Comparison of ENCODE assay signal across 22 cellular contexts in genomic region chr7:126460664-126461063, GRCh38.
DNase-seq lines count a peak whose midpoint lies in the region; ATAC-seq, FAIRE-seq and TF ChIP-seq lines count a peak whose summit lies in the region.
"Had no signal": no experiment of that assay in that cellular context is flagged by ENCODE, and none has a peak within 500 bp of the region (broad histone marks: within the 10 kb centered on the region; RNA-seq: fewer than 3 reads in every experiment).

No MANE protein-coding gene starts in this region.

- H3K4me3 ChIP-seq in GM12878 = no peak overlapping the region
- H3K4me3 ChIP-seq: A549; BLaER1 treated with 17β-estradiol and CSF1 and Interleukin-3, amounts not matched to agents 10 nM and 100 nM had no signal

- H4K20me1 ChIP-seq in GM12878 (ENCODE audit: control insufficient read depth, insufficient read depth) = no peaks in the 10 kb centered on the region
- H4K20me1 ChIP-seq: BLaER1 treated with 17β-estradiol and CSF1 and Interleukin-3, amounts not matched to agents 10 nM and 100 nM had no signal

- peak; percentile 13 for FAIRE-seq in GM12878 (lab: Jason Lieb, UNC)
- FAIRE-seq: A549, D721Med, G401.6, GM12892 had no signal

- H3K27ac ChIP-seq in GM12878 (ENCODE audit: control insufficient read depth, insufficient read depth) = no peak overlapping the region
- H3K27ac ChIP-seq: 22Rv1; A549; BLaER1 treated with 17β-estradiol and CSF1 and Interleukin-3, amounts not matched to agents 10 nM and 100 nM; C4-2B had no signal

- BruUV-seq in GM12878 (replicated peaks; lab: Mats Ljungman, UMichigan) = no TSS peak

- POLR2A ChIA-PET in GM12878 (lab: Charles Lee) = interaction anchor here (0.8 kb wide), 1 partner anchor 13 kb away, joined by 3 read pairs; no protein-coding TSS in a partner anchor

- H3K9ac ChIP-seq in GM12878 (ENCODE audit: control insufficient read depth, insufficient read depth, low read length) = no peak overlapping the region
- H3K9ac ChIP-seq: BLaER1 treated with 17β-estradiol and CSF1 and Interleukin-3, amounts not matched to agents 10 nM and 100 nM had no signal

- TF ChIP-seq RAD21 in GM12878 (IDR thresholded peaks at IDR 0.05; ENCODE audit: insufficient read depth, low read depth, low read length) = no peak

- H3K9me3 ChIP-seq in GM12878 (replicated peaks; ENCODE audit: control insufficient read depth, insufficient read depth, low read length) = no peaks in the 10 kb centered on the region
- H3K9me3 ChIP-seq: A549; BLaER1 treated with 17β-estradiol and CSF1 and Interleukin-3, amounts not matched to agents 10 nM and 100 nM; Caco-2 had no signal

- no peak overlapping the region for H3K4me2 ChIP-seq in GM12878 (ENCODE audit: control insufficient read depth, insufficient read depth)
- H3K4me2 ChIP-seq: A549; BLaER1 treated with 17β-estradiol and CSF1 and Interleukin-3, amounts not matched to agents 10 nM and 100 nM had no signal

- CTCF ChIA-PET in GM12878 (lab: Yijun Ruan, JAX) = interaction anchor here (1.1 kb wide), 1 partner anchor 26 kb away, joined by 3 read pairs; no protein-coding TSS in a partner anchor

- intact Hi-C loops in GM12878 (cut with micrococcal nuclease; ENCODE audit: unreplicated experiment) = no loop called here

- H3K4me1 ChIP-seq in GM12878 (ENCODE audit: control insufficient read depth, insufficient read depth, low read length) = no peaks in the 10 kb centered on the region
- H3K4me1 ChIP-seq: A549; BLaER1 treated with 17β-estradiol and CSF1 and Interleukin-3, amounts not matched to agents 10 nM and 100 nM; Caco-2 had no signal

- in situ Hi-C loops in GM12878 (cut with MboI) (no loop called here), GM13976 (cut with MboI; ENCODE audit: low sequenced_read_pairs, unreplicated experiment) (no loop called here)

- no peak for TF ChIP-seq EP300 in GM12878 (IDR thresholded peaks at IDR 0.05; ENCODE audit: borderline replicate concordance in 1 of 2, control insufficient read depth in 1 of 2, low read depth in 2 of 2, low read length in 2 of 2)

- no peak overlapping the region for H2AFZ ChIP-seq in GM12878 (ENCODE audit: control insufficient read depth, low read depth, low read length)

- SMC1A ChIA-PET in GM12878 (lab: Charles Lee; ENCODE audit: uncharacterized antibody, unreplicated experiment) = interaction anchor here (0.7 to 1.4 kb wide), 4 partner anchors 10 to 33 kb away, joined by 3 to 5 read pairs (median 4); no protein-coding TSS in a partner anchor

- no peak for TF ChIP-seq CTCF in GM12878 (IDR thresholded peaks at IDR 0.05 in 2 of 3, conservative IDR thresholded peaks at IDR 0.05 in 1 of 3; ENCODE audit: control insufficient read depth in 2 of 3, extremely low read depth in 1 of 3, insufficient read depth in 1 of 3, low read depth in 3 of 3, low read length in 3 of 3)
- no peak for TF ChIP-seq CTCF in GM13976 (IDR thresholded peaks at IDR 0.05; ENCODE audit: borderline replicate concordance, control extremely low read depth, extremely low read depth, insufficient read depth, missing control alignments)

- RAD21 ChIA-PET in GM12878 (lab: Charles Lee; ENCODE audit: unreplicated experiment) = interaction anchor here (0.6 kb wide), 1 partner anchor 10 kb away, joined by 3 read pairs; no protein-coding TSS in a partner anchor

- no peaks in the 10 kb centered on the region for H3K36me3 ChIP-seq in GM12878 (ENCODE audit: control insufficient read depth in 2 of 2, insufficient read depth in 2 of 2, low read length in 1 of 2)
- H3K36me3 ChIP-seq: BLaER1 treated with 17β-estradiol and CSF1 and Interleukin-3, amounts not matched to agents 10 nM and 100 nM had no signal

- no peaks in the 10 kb centered on the region for H3K79me2 ChIP-seq in GM12878 (ENCODE audit: control insufficient read depth, insufficient read depth, low read length)

- ATAC-seq in GM19023 (IDR thresholded peaks at IDR 0.05; ENCODE audit: unreplicated experiment) (peak; percentile 43), HG02852 (IDR thresholded peaks at IDR 0.05; ENCODE audit: unreplicated experiment) (peak; percentile 54), HG02938 (IDR thresholded peaks at IDR 0.05; ENCODE audit: unreplicated experiment) (peak; percentile 52), GM12878 (no peak), GM18498 (IDR thresholded peaks at IDR 0.05; ENCODE audit: unreplicated experiment) (no peak)
- ATAC-seq: A549; CD8-positive, alpha-beta T cell had no signal

- WGBS in GM12878 (ENCODE audit: insufficient coverage, insufficient replicate concordance, low lambda C conversion rate, missing lambda C conversion rate) = 46% methylated on average over 2 of the region's 2 CpGs

- TF ChIP-seq POLR2A in GM12878 (IDR thresholded peaks at IDR 0.05; ENCODE audit: low read depth, low read length) = no peak

- DNase-seq in GM12878 (ENCODE audit: low read depth, low spot score) = no peak
- DNase-seq in mesenteric fat pad (ENCODE audit: low spot score) = no peak
- no peak for DNase-seq in NCI-H2081 (lab: John Stamatoyannopoulos, UW)
- DNase-seq in GM13976 (ENCODE audit: low spot score) = no peak
- DNase-seq: AML-193; Caco-2; Calu3; CD4-positive, alpha-beta T cell; CD8-positive, alpha-beta T cell; DMS79 treated with DMSO at 0.1 percent for 48 hours; GF-D8 had no signal

- no peaks in the 10 kb centered on the region for H3K27me3 ChIP-seq in GM12878 (replicated peaks in 1 of 2; ENCODE audit: control insufficient read depth in 2 of 2, insufficient read depth in 2 of 2, low read length in 1 of 2)
- H3K27me3 ChIP-seq: BLaER1 treated with 17β-estradiol and CSF1 and Interleukin-3, amounts not matched to agents 10 nM and 100 nM had no signal

TF ChIP-seq in GM12878, 131 proteins besides CTCF, POLR2A, EP300 and RAD21 (continues in another document):
- TF ChIP-seq NFIC (IDR thresholded peaks at IDR 0.05; ENCODE audit: low read depth, low read length) = no peak
- TF ChIP-seq CHD1 (IDR thresholded peaks at IDR 0.05; ENCODE audit: low read depth, low read length) = no peak
- TF ChIP-seq SREBF2 (IDR thresholded peaks at IDR 0.05; ENCODE audit: low read length) = no peak
- no peak for TF ChIP-seq GABPA (IDR thresholded peaks at IDR 0.05; ENCODE audit: low read depth)
- TF ChIP-seq NKRF (conservative IDR thresholded peaks at IDR 0.05) = no peak
- TF ChIP-seq CUX1 (IDR thresholded peaks at IDR 0.05; ENCODE audit: insufficient replicate concordance, low read depth, low read length) = no peak
- TF ChIP-seq SMC3 (IDR thresholded peaks at IDR 0.05; ENCODE audit: borderline replicate concordance, low read length) = no peak
- TF ChIP-seq GATAD2B (conservative IDR thresholded peaks at IDR 0.05; ENCODE audit: low read depth) = no peak
- TF ChIP-seq ZNF207 (IDR thresholded peaks at IDR 0.05; ENCODE audit: borderline replicate concordance) = no peak
- no peak for TF ChIP-seq MEF2A (IDR thresholded peaks at IDR 0.05; ENCODE audit: insufficient read depth, low read depth, low read length)
- TF ChIP-seq RAD51 (IDR thresholded peaks at IDR 0.05) = no peak
- no peak for TF ChIP-seq FOS (IDR thresholded peaks at IDR 0.05; ENCODE audit: borderline replicate concordance, extremely low read depth, insufficient read length)
- no peak for TF ChIP-seq NFYA (IDR thresholded peaks at IDR 0.05; ENCODE audit: borderline replicate concordance, low read depth, low read length)

Comparison
In these comparisons a context has a peak if more than half of its experiments do, and no peak if none do; other contexts are left out.
1. ATAC-seq: peak in GM19023 (single experiment), HG02852 (single experiment) and HG02938 (single experiment); none in GM12878 (single experiment) and GM18498 (single experiment).